Comparison of ENCODE assay signal across 27 cellular contexts in the genomic region with DNA sequence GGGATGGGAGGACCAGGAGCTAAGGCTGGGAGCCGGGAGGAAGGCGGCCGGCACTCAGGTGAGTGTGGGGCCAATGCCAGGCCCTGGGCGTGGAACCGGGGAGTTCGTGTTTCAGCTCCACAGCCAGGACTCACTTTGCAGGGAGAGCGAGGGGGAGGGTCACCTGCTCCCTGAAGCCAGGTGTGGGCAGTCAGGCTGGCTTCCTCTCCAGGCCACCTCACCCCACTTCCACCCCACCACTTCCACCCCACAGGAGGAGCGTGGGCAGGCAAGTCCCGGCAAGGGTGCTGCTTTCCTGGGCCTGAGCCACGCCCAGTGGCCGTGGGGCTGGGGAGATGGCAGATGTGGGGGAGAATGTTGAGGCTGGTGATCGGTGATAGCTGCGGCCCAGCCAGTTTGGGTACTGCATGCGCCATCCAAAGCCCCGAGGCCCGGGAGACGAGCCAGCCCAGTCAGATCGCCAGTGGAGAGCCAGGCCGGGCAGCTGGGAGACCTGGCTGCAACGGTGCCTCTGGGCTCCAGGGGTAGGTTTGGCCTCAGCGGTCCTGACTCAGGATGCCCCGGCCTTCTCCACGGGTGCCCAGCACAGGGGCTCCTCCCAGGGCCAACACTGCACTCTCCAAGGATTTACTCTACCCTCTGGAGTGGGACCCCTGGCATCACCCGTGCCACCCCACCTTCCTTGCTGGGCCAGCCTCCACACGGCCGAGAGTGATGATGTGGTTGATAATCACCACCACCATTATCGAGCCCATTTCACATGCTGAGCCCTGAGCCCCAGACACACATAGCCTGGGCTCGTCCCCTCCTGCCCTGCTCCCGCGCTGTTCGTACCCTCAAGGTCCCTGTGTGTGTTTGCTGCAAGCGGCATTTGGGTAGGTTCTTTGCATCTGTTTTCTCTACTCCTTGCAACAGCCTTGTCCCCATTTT.
DNase-seq lines count a peak whose midpoint lies in the region; ATAC-seq and TF ChIP-seq lines count a peak whose summit lies in the region.
"Had no signal": no experiment of that assay in that cellular context is flagged by ENCODE, and none has a peak within 500 bp of the region (broad histone marks: within the 10 kb centered on the region; RNA-seq: fewer than 3 reads in every experiment).

No MANE protein-coding gene starts in this region.

- peak overlapping the region; percentile 54 for H3K27ac ChIP-seq in RWPE1
- H3K27ac ChIP-seq: cardiac muscle cell, PC-9, SJCRH30 had no signal

- no peak overlapping the region for H3K27ac Mint-ChIP-seq in activated CD4-positive, alpha-beta T cell treated with anti-CD3 and anti-CD28 coated beads for 36 hours
- no peak overlapping the region for H3K27ac Mint-ChIP-seq in effector memory CD8-positive, alpha-beta T cell
- no peak overlapping the region for H3K27ac Mint-ChIP-seq in natural killer cell
- H3K27ac Mint-ChIP-seq: activated naive CD4-positive, alpha-beta T cell treated with anti-CD3 and anti-CD28 coated beads, Interleukin-2, amount 10 ng/mL, durations not matched to agents 7 days and 5 days; CD8-positive, alpha-beta T cell; dendritic cell treated with granulocyte-macrophage colony-stimulating factor and Interleukin-4, amounts not matched to agents 40 ng/mL and 50 ng/mL, for 4 days; GM23338; mesothelial cell of epicardium; T-cell had no signal

- peak; percentile 1 for DNase-seq in activated CD4-positive, alpha-beta T cell treated with anti-CD3 and anti-CD28 coated beads for 36 hours
- DNase-seq in activated CD4-positive, alpha-beta T cell treated with anti-CD3 and anti-CD28 coated beads for 48 hours = no peak
- DNase-seq in RWPE1 (ENCODE audit: low spot score) (no peak), left ventricle myocardium superior (peak; percentile 51), posterior vena cava (ENCODE audit: low spot score) (peak; percentile 68), GM19240 (ENCODE audit: insufficient read length, low spot score) (no peak), natural killer cell (no peak)
- DNase-seq in effector memory CD8-positive, alpha-beta T cell = no peak
- DNase-seq: activated CD8-positive, alpha-beta memory T cell treated with anti-CD3 and anti-CD28 coated beads for 24 hours; activated naive CD4-positive, alpha-beta T cell treated with anti-CD3 and anti-CD28 coated beads, Interleukin-2, amount 10 ng/mL, durations not matched to agents 7 days and 5 days; activated T-cell treated with anti-CD3 and anti-CD28 coated beads, Interleukin-2, amount 50 U/mL, for 4 hours; AML-193; CD8-positive, alpha-beta T cell; DMS153; KG1; NCI-H146; NCI-H2171; NCI-H510A treated with DMSO at 0.1 percent for 48 hours; SJCRH30; T-cell; trophoblast cell had no signal

- no peaks in the 10 kb centered on the region for H3K9me3 Mint-ChIP-seq in activated CD4-positive, alpha-beta T cell treated with anti-CD3 and anti-CD28 coated beads for 36 hours (ENCODE audit: low read depth)
- no peaks in the 10 kb centered on the region for H3K9me3 Mint-ChIP-seq in effector memory CD8-positive, alpha-beta T cell
- H3K9me3 Mint-ChIP-seq in natural killer cell = no peaks in the 10 kb centered on the region
- H3K9me3 Mint-ChIP-seq: activated naive CD4-positive, alpha-beta T cell treated with anti-CD3 and anti-CD28 coated beads, Interleukin-2, amount 10 ng/mL, durations not matched to agents 7 days and 5 days; activated T-cell treated with anti-CD3 and anti-CD28 coated beads, Interleukin-2, amount 50 U/mL, for 4 hours; CD8-positive, alpha-beta T cell; dendritic cell treated with granulocyte-macrophage colony-stimulating factor and Interleukin-4, amounts not matched to agents 40 ng/mL and 50 ng/mL, for 4 days; GM23338; mesothelial cell of epicardium; naive thymus-derived CD8-positive, alpha-beta T cell; T-cell had no signal

- H3K27me3 Mint-ChIP-seq in activated CD4-positive, alpha-beta T cell treated with anti-CD3 and anti-CD28 coated beads for 36 hours = peaks cover 24% of the 10 kb centered on the region
- peaks cover 46 to 82% of the 10 kb centered on the region in 2 donors for H3K27me3 Mint-ChIP-seq in effector memory CD8-positive, alpha-beta T cell
- peaks cover 23 to 33% of the 10 kb centered on the region in 2 donors for H3K27me3 Mint-ChIP-seq in natural killer cell (ENCODE audit: low read depth in 2 of 2)

- TF ChIP-seq CTCF in RWPE1 (conservative IDR thresholded peaks at IDR 0.05; ENCODE audit: low read depth) = no peak
- TF ChIP-seq CTCF in natural killer cell (IDR thresholded peaks at IDR 0.05) = no peak

- no peaks in the 10 kb centered on the region for H3K36me3 Mint-ChIP-seq in activated CD4-positive, alpha-beta T cell treated with anti-CD3 and anti-CD28 coated beads for 36 hours (ENCODE audit: low read depth)
- H3K36me3 Mint-ChIP-seq in effector memory CD8-positive, alpha-beta T cell (ENCODE audit: insufficient read depth) = no peaks in the 10 kb centered on the region
- no peaks in the 10 kb centered on the region for H3K36me3 Mint-ChIP-seq in natural killer cell
- H3K36me3 Mint-ChIP-seq: activated naive CD4-positive, alpha-beta T cell treated with anti-CD3 and anti-CD28 coated beads, Interleukin-2, amount 10 ng/mL, durations not matched to agents 7 days and 5 days; CD8-positive, alpha-beta T cell; mesothelial cell of epicardium; T-cell had no signal

- no peaks in the 10 kb centered on the region for H3K4me1 Mint-ChIP-seq in activated CD4-positive, alpha-beta T cell treated with anti-CD3 and anti-CD28 coated beads for 36 hours
- H3K4me1 Mint-ChIP-seq in effector memory CD8-positive, alpha-beta T cell (ENCODE audit: low read depth in 2 of 2) = peaks cover 0 to 8% of the 10 kb centered on the region in 2 donors
- no peaks in the 10 kb centered on the region for H3K4me1 Mint-ChIP-seq in natural killer cell
- H3K4me1 Mint-ChIP-seq: activated naive CD4-positive, alpha-beta T cell treated with anti-CD3 and anti-CD28 coated beads, Interleukin-2, amount 10 ng/mL, durations not matched to agents 7 days and 5 days; T-cell had no signal

- no peak overlapping the region for H3K4me3 Mint-ChIP-seq in activated CD4-positive, alpha-beta T cell treated with anti-CD3 and anti-CD28 coated beads for 36 hours
- no peak overlapping the region for H3K4me3 Mint-ChIP-seq in effector memory CD8-positive, alpha-beta T cell
- H3K4me3 Mint-ChIP-seq in natural killer cell = no peak overlapping the region
- H3K4me3 Mint-ChIP-seq: activated naive CD4-positive, alpha-beta T cell treated with anti-CD3 and anti-CD28 coated beads, Interleukin-2, amount 10 ng/mL, durations not matched to agents 7 days and 5 days; activated T-cell treated with anti-CD3 and anti-CD28 coated beads, Interleukin-2, amount 50 U/mL, for 4 hours; CD8-positive, alpha-beta T cell; dendritic cell treated with granulocyte-macrophage colony-stimulating factor and Interleukin-4, amounts not matched to agents 40 ng/mL and 50 ng/mL, for 4 days; GM23338; mesothelial cell of epicardium; naive thymus-derived CD8-positive, alpha-beta T cell; T-cell had no signal

- CTCF ChIA-PET in activated CD4-positive, alpha-beta T cell treated with anti-CD3 and anti-CD28 coated beads for 36 hours (lab: Charles Lee) = interaction anchor here (1.1 kb wide), 1 partner anchor 20 kb away, joined by 3 read pairs; no protein-coding TSS in a partner anchor
- CTCF ChIA-PET in RWPE1 (lab: Yijun Ruan, JAX) = no interaction called here

- POLR2A ChIA-PET in activated CD4-positive, alpha-beta T cell treated with anti-CD3 and anti-CD28 coated beads for 36 hours (lab: Charles Lee) = no interaction called here
- POLR2A ChIA-PET in RWPE1 (lab: Yijun Ruan, JAX; ENCODE audit: low non-redundant PET) = no interaction called here

- no peak for ATAC-seq in activated CD4-positive, alpha-beta T cell treated with anti-CD3 and anti-CD28 coated beads for 36 hours
- ATAC-seq in left ventricle myocardium superior (no peak), natural killer cell (no peak)
- no peak for ATAC-seq in effector memory CD8-positive, alpha-beta T cell (replicated peaks)
- ATAC-seq: activated T-cell treated with anti-CD3 and anti-CD28 coated beads, Interleukin-2, amount 50 U/mL, for 4 hours; CD8-positive, alpha-beta T cell; GM23338; naive thymus-derived CD8-positive, alpha-beta T cell; T-cell had no signal

- intact Hi-C loops in activated CD4-positive, alpha-beta T cell treated with anti-CD3 and anti-CD28 coated beads for 36 hours (cut with DNase I, micrococcal nuclease) = no loop called here
- intact Hi-C loops in left ventricle myocardium superior (cut with micrococcal nuclease) = no loop called here
- intact Hi-C loops in posterior vena cava (cut with DNase I) = no loop called here
- intact Hi-C loops in natural killer cell (cut with micrococcal nuclease) = no loop called here

Comparison
In these comparisons a context has a peak if more than half of its experiments do, and no peak if none do; other contexts are left out.
1. DNase-seq: peak in activated CD4-positive, alpha-beta T cell treated with anti-CD3 and anti-CD28 coated beads for 36 hours (single experiment), left ventricle myocardium superior (single experiment) and posterior vena cava (single experiment); none in activated CD4-positive, alpha-beta T cell treated with anti-CD3 and anti-CD28 coated beads for 48 hours (single experiment), RWPE1 (single experiment), effector memory CD8-positive, alpha-beta T cell (0 of 3), GM19240 (single experiment) and natural killer cell (single experiment).